1 cellular context compared by ENCODE assay signal in the genomic region with DNA sequence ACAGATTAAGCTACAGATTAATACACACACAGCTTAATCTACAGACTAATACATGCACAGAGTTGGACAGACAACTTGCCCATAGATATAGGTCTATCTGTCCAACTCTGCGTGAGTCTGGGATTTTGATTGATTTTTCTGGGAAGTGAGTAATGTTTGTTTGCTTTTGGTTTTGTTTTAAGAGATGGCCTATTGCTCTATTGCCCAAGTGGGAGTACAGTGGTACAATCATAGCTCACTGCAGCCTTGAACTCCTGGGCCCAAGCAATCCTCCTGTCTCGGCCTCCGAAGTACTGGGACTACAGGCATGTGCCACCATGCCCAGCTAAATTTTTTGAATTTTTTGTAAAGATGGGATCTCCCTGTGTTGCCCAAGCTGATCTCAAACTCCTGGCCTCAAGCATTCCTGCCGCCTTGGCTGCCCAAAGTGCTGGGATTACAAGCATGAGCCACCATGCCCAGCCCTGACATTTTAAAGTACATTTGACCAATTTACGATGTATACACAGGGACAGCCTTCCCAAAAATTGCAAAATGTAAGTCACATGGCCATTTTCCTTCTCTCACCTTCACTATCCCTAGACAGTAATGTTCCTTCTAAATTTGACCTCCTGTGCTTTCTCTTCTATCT.
TF ChIP-seq lines count a peak whose summit lies in the region.

No MANE protein-coding gene starts in this region.

TF ChIP-seq in HepG2, 621 proteins besides CTCF, POLR2A, EP300 and RAD21 (continued from another document and continues in another):
- TF ChIP-seq ZFYVE20 (CRISPR knock-in tag; IDR thresholded peaks at IDR 0.05; ENCODE audit: borderline replicate concordance, low read depth) (no peak), MYC (CRISPR knock-in tag; IDR thresholded peaks at IDR 0.05; ENCODE audit: borderline replicate concordance) (no peak), FOSL2 (CRISPR knock-in tag; IDR thresholded peaks at IDR 0.05) (peak; percentile 90), PTBP1 (IDR thresholded peaks at IDR 0.05; ENCODE audit: low read depth, low read length, poor library complexity, severe bottlenecking) (no peak), ZFP41 (CRISPR knock-in tag; IDR thresholded peaks at IDR 0.05; ENCODE audit: borderline replicate concordance) (no peak), ZNF431 (CRISPR knock-in tag; IDR thresholded peaks at IDR 0.05; ENCODE audit: borderline replicate concordance, low read depth) (0 out of 2 replicates have a peak, but pooled peaks have one; percentile 35), CBFB (CRISPR knock-in tag; IDR thresholded peaks at IDR 0.05) (no peak), SKI (IDR thresholded peaks at IDR 0.05; ENCODE audit: partially characterized antibody) (peak; percentile 74), ETV6 (CRISPR knock-in tag; conservative IDR thresholded peaks at IDR 0.05) (no peak), MTF1 (CRISPR knock-in tag; IDR thresholded peaks at IDR 0.05) (no peak), IKZF1 (IDR thresholded peaks at IDR 0.05) (no peak), ATF7 (IDR thresholded peaks at IDR 0.05) (peak; percentile 30; the same call in 1 of the 2 replicates), ATF7 (CRISPR knock-in tag; IDR thresholded peaks at IDR 0.05) (no peak), SNRNP70 (IDR thresholded peaks at IDR 0.05; ENCODE audit: low read depth, low read length) (no peak), PHF5A (CRISPR knock-in tag; IDR thresholded peaks at IDR 0.05; ENCODE audit: low read depth, unreplicated experiment) (no peak), JUN (CRISPR knock-in tag; IDR thresholded peaks at IDR 0.05) (0 out of 2 replicates have a peak, but pooled peaks have one; percentile 40), ZNF17 (CRISPR knock-in tag; IDR thresholded peaks at IDR 0.05) (no peak), HHEX (CRISPR knock-in tag; IDR thresholded peaks at IDR 0.05) (peak; percentile 52; the same call in 1 of the 2 replicates), NR2F2 (IDR thresholded peaks at IDR 0.05; ENCODE audit: borderline replicate concordance, low read depth) (peak; percentile 64), SMC3 (IDR thresholded peaks at IDR 0.05; ENCODE audit: low read length) (no peak), HOXA7 (CRISPR knock-in tag; IDR thresholded peaks at IDR 0.05) (no peak), FOXJ3 (CRISPR knock-in tag; IDR thresholded peaks at IDR 0.05; ENCODE audit: borderline replicate concordance) (peak; percentile 32; the same call in 1 of the 2 replicates), ZFP90 (CRISPR knock-in tag; IDR thresholded peaks at IDR 0.05; ENCODE audit: borderline replicate concordance) (peak; percentile 76; the same call in 1 of the 2 replicates), SATB2 (CRISPR knock-in tag; IDR thresholded peaks at IDR 0.05) (no peak), NCOA2 (CRISPR knock-in tag; IDR thresholded peaks at IDR 0.05) (peak; percentile 72), NAIF1 (CRISPR knock-in tag; IDR thresholded peaks at IDR 0.05; ENCODE audit: borderline replicate concordance) (no peak), ZNF781 (CRISPR knock-in tag; IDR thresholded peaks at IDR 0.05; ENCODE audit: borderline replicate concordance, not compliant biosample characterization) (no peak), NKX3-1 (CRISPR knock-in tag; IDR thresholded peaks at IDR 0.05) (0 out of 2 replicates have a peak, but pooled peaks have one; percentile 27), ZBTB7B (CRISPR knock-in tag; IDR thresholded peaks at IDR 0.05) (no peak), RCOR2 (CRISPR knock-in tag; IDR thresholded peaks at IDR 0.05) (peak; percentile 82; the same call in 1 of the 2 replicates), MEIS1 (CRISPR knock-in tag; IDR thresholded peaks at IDR 0.05; ENCODE audit: borderline replicate concordance) (peak; percentile 83; the same call in 1 of the 2 replicates), DNMT1 (CRISPR knock-in tag; IDR thresholded peaks at IDR 0.05) (no peak)
- TF ChIP-seq, protein P1, sequence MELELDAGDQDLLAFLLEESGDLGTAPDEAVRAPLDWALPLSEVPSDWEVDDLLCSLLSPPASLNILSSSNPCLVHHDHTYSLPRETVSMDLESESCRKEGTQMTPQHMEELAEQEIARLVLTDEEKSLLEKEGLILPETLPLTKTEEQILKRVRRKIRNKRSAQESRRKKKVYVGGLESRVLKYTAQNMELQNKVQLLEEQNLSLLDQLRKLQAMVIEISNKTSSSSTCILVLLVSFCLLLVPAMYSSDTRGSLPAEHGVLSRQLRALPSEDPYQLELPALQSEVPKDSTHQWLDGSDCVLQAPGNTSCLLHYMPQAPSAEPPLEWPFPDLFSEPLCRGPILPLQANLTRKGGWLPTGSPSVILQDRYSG (CRISPR knock-in tag; IDR thresholded peaks at IDR 0.05) = no peak
- TF ChIP-seq, protein P2, sequence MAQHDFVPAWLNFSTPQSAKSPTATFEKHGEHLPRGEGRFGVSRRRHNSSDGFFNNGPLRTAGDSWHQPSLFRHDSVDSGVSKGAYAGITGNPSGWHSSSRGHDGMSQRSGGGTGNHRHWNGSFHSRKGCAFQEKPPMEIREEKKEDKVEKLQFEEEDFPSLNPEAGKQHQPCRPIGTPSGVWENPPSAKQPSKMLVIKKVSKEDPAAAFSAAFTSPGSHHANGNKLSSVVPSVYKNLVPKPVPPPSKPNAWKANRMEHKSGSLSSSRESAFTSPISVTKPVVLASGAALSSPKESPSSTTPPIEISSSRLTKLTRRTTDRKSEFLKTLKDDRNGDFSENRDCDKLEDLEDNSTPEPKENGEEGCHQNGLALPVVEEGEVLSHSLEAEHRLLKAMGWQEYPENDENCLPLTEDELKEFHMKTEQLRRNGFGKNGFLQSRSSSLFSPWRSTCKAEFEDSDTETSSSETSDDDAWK (CRISPR knock-in tag; IDR thresholded peaks at IDR 0.05) = no peak
- TF ChIP-seq, protein P3, sequence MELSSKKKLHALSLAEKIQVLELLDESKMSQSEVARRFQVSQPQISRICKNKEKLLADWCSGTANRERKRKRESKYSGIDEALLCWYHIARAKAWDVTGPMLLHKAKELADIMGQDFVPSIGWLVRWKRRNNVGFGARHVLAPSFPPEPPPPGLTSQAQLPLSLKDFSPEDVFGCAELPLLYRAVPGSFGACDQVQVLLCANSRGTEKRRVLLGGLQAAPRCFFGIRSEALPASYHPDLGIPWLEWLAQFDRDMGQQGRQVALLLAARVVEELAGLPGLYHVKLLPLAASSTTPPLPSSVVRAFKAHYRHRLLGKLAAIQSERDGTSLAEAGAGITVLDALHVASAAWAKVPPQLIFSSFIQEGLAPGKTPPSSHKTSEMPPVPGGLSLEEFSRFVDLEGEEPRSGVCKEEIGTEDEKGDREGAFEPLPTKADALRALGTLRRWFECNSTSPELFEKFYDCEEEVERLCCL (CRISPR knock-in tag; IDR thresholded peaks at IDR 0.05; ENCODE audit: borderline replicate concordance) = no peak
- TF ChIP-seq, protein P4, sequence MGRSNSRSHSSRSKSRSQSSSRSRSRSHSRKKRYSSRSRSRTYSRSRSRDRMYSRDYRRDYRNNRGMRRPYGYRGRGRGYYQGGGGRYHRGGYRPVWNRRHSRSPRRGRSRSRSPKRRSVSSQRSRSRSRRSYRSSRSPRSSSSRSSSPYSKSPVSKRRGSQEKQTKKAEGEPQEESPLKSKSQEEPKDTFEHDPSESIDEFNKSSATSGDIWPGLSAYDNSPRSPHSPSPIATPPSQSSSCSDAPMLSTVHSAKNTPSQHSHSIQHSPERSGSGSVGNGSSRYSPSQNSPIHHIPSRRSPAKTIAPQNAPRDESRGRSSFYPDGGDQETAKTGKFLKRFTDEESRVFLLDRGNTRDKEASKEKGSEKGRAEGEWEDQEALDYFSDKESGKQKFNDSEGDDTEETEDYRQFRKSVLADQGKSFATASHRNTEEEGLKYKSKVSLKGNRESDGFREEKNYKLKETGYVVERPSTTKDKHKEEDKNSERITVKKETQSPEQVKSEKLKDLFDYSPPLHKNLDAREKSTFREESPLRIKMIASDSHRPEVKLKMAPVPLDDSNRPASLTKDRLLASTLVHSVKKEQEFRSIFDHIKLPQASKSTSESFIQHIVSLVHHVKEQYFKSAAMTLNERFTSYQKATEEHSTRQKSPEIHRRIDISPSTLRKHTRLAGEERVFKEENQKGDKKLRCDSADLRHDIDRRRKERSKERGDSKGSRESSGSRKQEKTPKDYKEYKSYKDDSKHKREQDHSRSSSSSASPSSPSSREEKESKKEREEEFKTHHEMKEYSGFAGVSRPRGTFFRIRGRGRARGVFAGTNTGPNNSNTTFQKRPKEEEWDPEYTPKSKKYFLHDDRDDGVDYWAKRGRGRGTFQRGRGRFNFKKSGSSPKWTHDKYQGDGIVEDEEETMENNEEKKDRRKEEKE (IDR thresholded peaks at IDR 0.05) = no peak
- TF ChIP-seq, protein P5, sequence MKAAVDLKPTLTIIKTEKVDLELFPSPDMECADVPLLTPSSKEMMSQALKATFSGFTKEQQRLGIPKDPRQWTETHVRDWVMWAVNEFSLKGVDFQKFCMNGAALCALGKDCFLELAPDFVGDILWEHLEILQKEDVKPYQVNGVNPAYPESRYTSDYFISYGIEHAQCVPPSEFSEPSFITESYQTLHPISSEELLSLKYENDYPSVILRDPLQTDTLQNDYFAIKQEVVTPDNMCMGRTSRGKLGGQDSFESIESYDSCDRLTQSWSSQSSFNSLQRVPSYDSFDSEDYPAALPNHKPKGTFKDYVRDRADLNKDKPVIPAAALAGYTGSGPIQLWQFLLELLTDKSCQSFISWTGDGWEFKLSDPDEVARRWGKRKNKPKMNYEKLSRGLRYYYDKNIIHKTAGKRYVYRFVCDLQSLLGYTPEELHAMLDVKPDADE (CRISPR knock-in tag; IDR thresholded peaks at IDR 0.05) = no peak
- TF ChIP-seq, protein P6, sequence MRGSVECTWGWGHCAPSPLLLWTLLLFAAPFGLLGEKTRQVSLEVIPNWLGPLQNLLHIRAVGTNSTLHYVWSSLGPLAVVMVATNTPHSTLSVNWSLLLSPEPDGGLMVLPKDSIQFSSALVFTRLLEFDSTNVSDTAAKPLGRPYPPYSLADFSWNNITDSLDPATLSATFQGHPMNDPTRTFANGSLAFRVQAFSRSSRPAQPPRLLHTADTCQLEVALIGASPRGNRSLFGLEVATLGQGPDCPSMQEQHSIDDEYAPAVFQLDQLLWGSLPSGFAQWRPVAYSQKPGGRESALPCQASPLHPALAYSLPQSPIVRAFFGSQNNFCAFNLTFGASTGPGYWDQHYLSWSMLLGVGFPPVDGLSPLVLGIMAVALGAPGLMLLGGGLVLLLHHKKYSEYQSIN (CRISPR knock-in tag; IDR thresholded peaks at IDR 0.05; ENCODE audit: borderline replicate concordance) = no peak
- TF ChIP-seq, protein P7, sequence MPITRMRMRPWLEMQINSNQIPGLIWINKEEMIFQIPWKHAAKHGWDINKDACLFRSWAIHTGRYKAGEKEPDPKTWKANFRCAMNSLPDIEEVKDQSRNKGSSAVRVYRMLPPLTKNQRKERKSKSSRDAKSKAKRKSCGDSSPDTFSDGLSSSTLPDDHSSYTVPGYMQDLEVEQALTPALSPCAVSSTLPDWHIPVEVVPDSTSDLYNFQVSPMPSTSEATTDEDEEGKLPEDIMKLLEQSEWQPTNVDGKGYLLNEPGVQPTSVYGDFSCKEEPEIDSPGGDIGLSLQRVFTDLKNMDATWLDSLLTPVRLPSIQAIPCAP (CRISPR knock-in tag; IDR thresholded peaks at IDR 0.05; ENCODE audit: low read depth) = no peak
- TF ChIP-seq, protein P8, sequence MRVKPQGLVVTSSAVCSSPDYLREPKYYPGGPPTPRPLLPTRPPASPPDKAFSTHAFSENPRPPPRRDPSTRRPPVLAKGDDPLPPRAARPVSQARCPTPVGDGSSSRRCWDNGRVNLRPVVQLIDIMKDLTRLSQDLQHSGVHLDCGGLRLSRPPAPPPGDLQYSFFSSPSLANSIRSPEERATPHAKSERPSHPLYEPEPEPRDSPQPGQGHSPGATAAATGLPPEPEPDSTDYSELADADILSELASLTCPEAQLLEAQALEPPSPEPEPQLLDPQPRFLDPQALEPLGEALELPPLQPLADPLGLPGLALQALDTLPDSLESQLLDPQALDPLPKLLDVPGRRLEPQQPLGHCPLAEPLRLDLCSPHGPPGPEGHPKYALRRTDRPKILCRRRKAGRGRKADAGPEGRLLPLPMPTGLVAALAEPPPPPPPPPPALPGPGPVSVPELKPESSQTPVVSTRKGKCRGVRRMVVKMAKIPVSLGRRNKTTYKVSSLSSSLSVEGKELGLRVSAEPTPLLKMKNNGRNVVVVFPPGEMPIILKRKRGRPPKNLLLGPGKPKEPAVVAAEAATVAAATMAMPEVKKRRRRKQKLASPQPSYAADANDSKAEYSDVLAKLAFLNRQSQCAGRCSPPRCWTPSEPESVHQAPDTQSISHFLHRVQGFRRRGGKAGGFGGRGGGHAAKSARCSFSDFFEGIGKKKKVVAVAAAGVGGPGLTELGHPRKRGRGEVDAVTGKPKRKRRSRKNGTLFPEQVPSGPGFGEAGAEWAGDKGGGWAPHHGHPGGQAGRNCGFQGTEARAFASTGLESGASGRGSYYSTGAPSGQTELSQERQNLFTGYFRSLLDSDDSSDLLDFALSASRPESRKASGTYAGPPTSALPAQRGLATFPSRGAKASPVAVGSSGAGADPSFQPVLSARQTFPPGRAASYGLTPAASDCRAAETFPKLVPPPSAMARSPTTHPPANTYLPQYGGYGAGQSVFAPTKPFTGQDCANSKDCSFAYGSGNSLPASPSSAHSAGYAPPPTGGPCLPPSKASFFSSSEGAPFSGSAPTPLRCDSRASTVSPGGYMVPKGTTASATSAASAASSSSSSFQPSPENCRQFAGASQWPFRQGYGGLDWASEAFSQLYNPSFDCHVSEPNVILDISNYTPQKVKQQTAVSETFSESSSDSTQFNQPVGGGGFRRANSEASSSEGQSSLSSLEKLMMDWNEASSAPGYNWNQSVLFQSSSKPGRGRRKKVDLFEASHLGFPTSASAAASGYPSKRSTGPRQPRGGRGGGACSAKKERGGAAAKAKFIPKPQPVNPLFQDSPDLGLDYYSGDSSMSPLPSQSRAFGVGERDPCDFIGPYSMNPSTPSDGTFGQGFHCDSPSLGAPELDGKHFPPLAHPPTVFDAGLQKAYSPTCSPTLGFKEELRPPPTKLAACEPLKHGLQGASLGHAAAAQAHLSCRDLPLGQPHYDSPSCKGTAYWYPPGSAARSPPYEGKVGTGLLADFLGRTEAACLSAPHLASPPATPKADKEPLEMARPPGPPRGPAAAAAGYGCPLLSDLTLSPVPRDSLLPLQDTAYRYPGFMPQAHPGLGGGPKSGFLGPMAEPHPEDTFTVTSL (CRISPR knock-in tag; IDR thresholded peaks at IDR 0.05; ENCODE audit: borderline replicate concordance) = peak; percentile 86; the same call in 1 of the 2 replicates
